In the genomic region with DNA sequence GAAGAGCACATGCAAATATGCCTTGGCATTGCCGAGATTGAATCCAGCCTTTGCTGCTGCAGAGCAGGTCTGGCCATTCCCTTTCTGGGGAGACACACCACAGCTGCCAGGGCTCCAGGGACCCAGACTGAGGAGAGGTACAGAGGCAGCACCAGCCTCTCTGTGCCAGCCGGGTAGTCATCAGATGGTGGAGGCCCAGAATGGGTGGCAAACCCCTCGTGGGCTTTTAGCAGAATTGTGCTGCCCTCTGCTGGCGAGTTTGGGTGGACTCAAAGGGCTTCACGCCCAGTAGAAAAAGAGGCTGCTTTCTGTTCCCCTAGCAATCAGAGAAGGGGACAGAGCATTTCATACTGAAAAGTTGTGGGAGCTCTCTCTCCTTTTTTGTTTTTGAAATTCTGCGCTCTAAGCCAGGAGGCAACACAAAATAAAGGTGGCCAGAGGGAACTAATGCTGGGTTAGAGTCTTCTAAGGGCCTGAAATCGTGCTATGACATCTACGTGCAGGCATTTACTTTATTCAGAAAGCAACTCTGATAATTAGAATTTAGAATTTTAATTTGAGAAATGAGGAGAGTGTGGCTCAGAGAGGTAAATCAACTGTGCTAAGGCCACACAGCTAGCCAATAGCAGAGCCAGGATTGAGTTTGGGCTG, we compare ENCODE assay signal across 8 cellular contexts.
A peak's percentile ranks its signal among the peaks of the same experiment; 100 is the strongest.
DNase-seq lines count a peak whose midpoint lies in the region; ATAC-seq and TF ChIP-seq lines count a peak whose summit lies in the region.

No MANE protein-coding gene starts in this region.

- no peak overlapping the region for H3K27ac Mint-ChIP-seq in CD4-positive, alpha-beta memory T cell

- no peaks in the 10 kb centered on the region for H3K27me3 ChIP-seq in CD4-positive, alpha-beta memory T cell (ENCODE audit: insufficient read depth, low read length)
- no peaks in the 10 kb centered on the region for H3K27me3 ChIP-seq in MM.1S (replicated peaks; ENCODE audit: insufficient read depth, low read length)
- H3K27me3 ChIP-seq in psoas muscle (ENCODE audit: insufficient read depth in 3 of 3, low read length in 2 of 3), result no peaks in the 10 kb centered on the region

- H3K4me2 ChIP-seq in MM.1S (ENCODE audit: low read depth, low read length), result no peak overlapping the region

- H3K9me3 Mint-ChIP-seq in CD4-positive, alpha-beta memory T cell, result no peaks in the 10 kb centered on the region

- peaks cover 0 to 4% (median 2%) of the 10 kb centered on the region in 4 donors for H3K4me1 Mint-ChIP-seq in CD4-positive, alpha-beta memory T cell

- intact Hi-C loops in CD4-positive, alpha-beta memory T cell (cut with micrococcal nuclease), result loop anchor here (1.0 kb wide), 1 partner anchor 483 kb away; no protein-coding TSS in a partner anchor
- intact Hi-C loops in cardiac septum (cut with DNase I) (loop anchor here (2.0 to 5.0 kb wide), 4 partner anchors 243 to 483 kb away; no protein-coding TSS in a partner anchor), psoas muscle (cut with DNase I) (loop anchor here (1.0 to 5.0 kb wide), 6 partner anchors 237 to 483 kb away; no protein-coding TSS in a partner anchor)

- no peaks in the 10 kb centered on the region for H3K9me3 ChIP-seq in CD4-positive, alpha-beta memory T cell (ENCODE audit: control insufficient read depth in 1 of 2, low read length in 2 of 2)
- H3K9me3 ChIP-seq in MM.1S (replicated peaks; ENCODE audit: insufficient read depth, low read length), result no peaks in the 10 kb centered on the region
- no peaks in the 10 kb centered on the region for H3K9me3 ChIP-seq in SK-N-MC (ENCODE audit: low read depth, low read length)
- H3K9me3 ChIP-seq in psoas muscle, result no peaks in the 10 kb centered on the region

- CTCF ChIA-PET in CD4-positive, alpha-beta memory T cell (lab: Charles Lee; ENCODE audit: partially characterized antibody), result interaction anchor here (0.7 to 10.6 kb wide), 27 partner anchors 9 to 485 kb away, joined by 3 to 79 read pairs (median 4); no protein-coding TSS in a partner anchor

- H3K9me2 ChIP-seq in MM.1S (replicated peaks; ENCODE audit: insufficient read depth, low read length), result no peaks in the 10 kb centered on the region

- POLR2A ChIA-PET in CD4-positive, alpha-beta memory T cell (lab: Charles Lee; ENCODE audit: partially characterized antibody), result no interaction called here

- no peak overlapping the region for H3K4me3 Mint-ChIP-seq in CD4-positive, alpha-beta memory T cell

- peaks cover 26% of the 10 kb centered on the region for H3K79me2 ChIP-seq in MM.1S (ENCODE audit: low read length)

- ATAC-seq in GM21381 (IDR thresholded peaks at IDR 0.05; ENCODE audit: unreplicated experiment) (peak; percentile 55), psoas muscle (peak; percentile 79 to 92 (median 82)), GM21515 (IDR thresholded peaks at IDR 0.05; ENCODE audit: unreplicated experiment) (no peak)

- TF ChIP-seq CTCF in MM.1S (IDR thresholded peaks at IDR 0.05; ENCODE audit: low read length), result peak; percentile 92
- TF ChIP-seq CTCF in psoas muscle (IDR thresholded peaks at IDR 0.05), result peak; percentile 89

- no peaks in the 10 kb centered on the region for H3K36me3 ChIP-seq in CD4-positive, alpha-beta memory T cell (ENCODE audit: insufficient read depth, low read length)
- H3K36me3 ChIP-seq in MM.1S (replicated peaks; ENCODE audit: insufficient read depth, low read length) (no peaks in the 10 kb centered on the region), SK-N-MC (ENCODE audit: insufficient read depth, low read length) (no peaks in the 10 kb centered on the region), psoas muscle (ENCODE audit: insufficient read depth in 1 of 2, low read depth in 1 of 2) (no peaks in the 10 kb centered on the region)

- no peak overlapping the region for H3K27ac ChIP-seq in CD4-positive, alpha-beta memory T cell (ENCODE audit: low read depth, low read length)
- H3K27ac ChIP-seq in MM.1S (ENCODE audit: low read length) (no peak overlapping the region), SK-N-MC (no peak overlapping the region), psoas muscle (no peak overlapping the region)

- no peaks in the 10 kb centered on the region for H4K20me1 ChIP-seq in MM.1S (ENCODE audit: insufficient read depth, low read length)

- no peaks in the 10 kb centered on the region for H3F3A ChIP-seq in MM.1S (ENCODE audit: insufficient read depth, low read length)

- no peaks in the 10 kb centered on the region for H3K36me3 Mint-ChIP-seq in CD4-positive, alpha-beta memory T cell

- peaks cover 4 to 13% of the 10 kb centered on the region in 2 donors for H3K27me3 Mint-ChIP-seq in CD4-positive, alpha-beta memory T cell

- 40 to 46% (median 40%) methylated on average over 8 of the region's 8 CpGs for WGBS in psoas muscle, 3 donors

- H3K9ac ChIP-seq in MM.1S (ENCODE audit: low read length), result no peak overlapping the region
- H3K9ac ChIP-seq in SK-N-MC (ENCODE audit: insufficient read length), result no peak overlapping the region

- no peaks in the 10 kb centered on the region for H3K4me1 ChIP-seq in CD4-positive, alpha-beta memory T cell (ENCODE audit: insufficient read depth, low read length)
- H3K4me1 ChIP-seq in MM.1S (ENCODE audit: low read length), result peaks cover 27% of the 10 kb centered on the region
- H3K4me1 ChIP-seq in psoas muscle, result no peaks in the 10 kb centered on the region

- peak; percentile 35 to 51 (median 43) for DNase-seq in CD4-positive, alpha-beta memory T cell
- peak; percentile 85 for DNase-seq in MM.1S
- DNase-seq in SK-N-MC (ENCODE audit: low read depth, low spot score), result peak; percentile 26
- peak; percentile 66 for DNase-seq in activated naive CD4-positive, alpha-beta T cell treated with anti-CD3 and anti-CD28 coated beads, Interleukin-2, amount 50 U/mL, for 16 hours
- peak; percentile 87 for DNase-seq in cardiac septum (ENCODE audit: low spot score)
- peak; percentile 73 to 88 for DNase-seq in psoas muscle

- H2AFZ ChIP-seq in MM.1S (ENCODE audit: low read length), result no peak overlapping the region

- H3K4me3 ChIP-seq in CD4-positive, alpha-beta memory T cell (ENCODE audit: low read length in 2 of 2), result no peak overlapping the region
- no peak overlapping the region for H3K4me3 ChIP-seq in MM.1S (ENCODE audit: low read length)
- no peak overlapping the region for H3K4me3 ChIP-seq in SK-N-MC
- H3K4me3 ChIP-seq in psoas muscle, result no peak overlapping the region

Comparison
In these comparisons a context has a peak if more than half of its experiments do, and no peak if none do; other contexts are left out.
1. DNase-seq: peak in every context shown above with its lines; median percentile 87 in cardiac septum; 85 in MM.1S; 80 in psoas muscle; 66 in activated naive CD4-positive, alpha-beta T cell treated with anti-CD3 and anti-CD28 coated beads, Interleukin-2, amount 50 U/mL, for 16 hours; 43 in CD4-positive, alpha-beta memory T cell; 26 in SK-N-MC.